ENCODE assay signal across 8 cellular contexts in the genomic region with DNA sequence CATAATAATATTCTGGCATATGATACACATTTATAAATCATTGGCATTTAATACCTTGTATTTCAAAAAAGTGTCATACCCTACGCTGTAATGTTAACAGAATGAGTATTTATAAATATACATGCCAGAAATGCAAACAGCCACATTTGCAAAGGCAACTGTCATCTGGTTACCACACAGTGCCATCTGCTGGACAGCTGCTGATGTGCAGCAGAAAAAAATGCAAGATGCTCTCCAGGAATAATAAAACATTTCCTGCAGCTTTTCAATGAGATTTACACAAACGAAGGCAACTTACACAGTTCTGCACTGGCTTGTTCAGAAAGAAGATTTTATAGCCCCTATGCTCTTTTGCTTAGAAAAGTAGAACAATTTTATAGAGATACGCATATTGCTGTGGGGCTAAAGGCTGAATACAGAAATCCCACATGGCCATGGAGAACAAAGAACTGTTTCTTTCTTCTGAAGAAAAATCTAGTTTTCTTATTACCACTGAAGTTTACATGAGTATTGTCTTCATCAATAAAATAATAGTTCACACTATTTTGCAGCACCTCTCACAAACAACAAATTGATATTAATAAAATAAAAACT.
A peak's percentile ranks its signal among the peaks of the same experiment; 100 is the strongest.
DNase-seq lines count a peak whose midpoint lies in the region; ATAC-seq and FAIRE-seq lines count a peak whose summit lies in the region.

No MANE protein-coding gene starts in this region.

- peak; percentile 87 for ATAC-seq in GM18870 (IDR thresholded peaks at IDR 0.05; ENCODE audit: unreplicated experiment)

- no peak for FAIRE-seq in urothelium cell line (lab: Jason Lieb, UNC)

- DNase-seq in AG20443 (ENCODE audit: low spot score) (peak; percentile 63), HuH-7 (ENCODE audit: low spot score) (peak; percentile 1), RKO (ENCODE audit: low spot score) (peak; percentile 65), globus pallidus (ENCODE audit: low spot score) (peak; percentile 48), pons (ENCODE audit: low spot score) (peak; percentile 66), urothelium cell line (ENCODE audit: low spot score) (peak; percentile 26)
- peak; percentile 51 for DNase-seq in activated gamma-delta T cell treated with anti-CD3 and anti-CD28 coated beads, Interleukin-2, amount 50 U/mL, for 16 hours (ENCODE audit: low read depth)

Comparison
In these comparisons a context has a peak if more than half of its experiments do, and no peak if none do; other contexts are left out.
1. Peak in every context shown above with its lines: DNase-seq and ATAC-seq.
2. DNase-seq: peak in every context shown above with its lines; median percentile 66 in pons; 65 in RKO; 63 in AG20443; 51 in activated gamma-delta T cell treated with anti-CD3 and anti-CD28 coated beads, Interleukin-2, amount 50 U/mL, for 16 hours; 48 in globus pallidus; 26 in urothelium cell line; 1 in HuH-7.